In genomic region chr2:217820066-217820819, GRCh38 we compare ENCODE assay signal across 18 cellular contexts.
DNase-seq lines count a peak whose midpoint lies in the region; ATAC-seq and TF ChIP-seq lines count a peak whose summit lies in the region.
"Had no signal": no experiment of that assay in that cellular context is flagged by ENCODE, and none has a peak within 500 bp of the region (broad histone marks: within the 10 kb centered on the region; RNA-seq: fewer than 3 reads in every experiment).

No MANE protein-coding gene starts in this region.

- no peaks in the 10 kb centered on the region for H3K4me1 ChIP-seq in effector memory CD4-positive, alpha-beta T cell (ENCODE audit: control insufficient read depth, insufficient read depth, low read length, poor library complexity, severe bottlenecking)

- H3K27me3 Mint-ChIP-seq in HFFc6 (ENCODE audit: insufficient read depth): peaks cover 10% of the 10 kb centered on the region
- H3K27me3 Mint-ChIP-seq: stimulated activated naive CD8-positive, alpha-beta T cell treated with anti-CD3 and anti-CD28 coated beads, Interleukin-15, amount 100 ng/mL, for 72 hours had no signal

- ATAC-seq in HG03025 (IDR thresholded peaks at IDR 0.05; ENCODE audit: low FRiP score, unreplicated experiment): no peak
- ATAC-seq: stimulated activated naive CD8-positive, alpha-beta T cell treated with anti-CD3 and anti-CD28 coated beads, Interleukin-15, amount 100 ng/mL, for 72 hours had no signal

- H3K4me3 Mint-ChIP-seq in HFFc6: no peak overlapping the region
- H3K4me3 Mint-ChIP-seq: stimulated activated naive CD8-positive, alpha-beta T cell treated with anti-CD3 and anti-CD28 coated beads, Interleukin-15, amount 100 ng/mL, for 72 hours had no signal

- H3K27ac Mint-ChIP-seq in HFFc6: peak overlapping the region; percentile 58

- peaks cover 35% of the 10 kb centered on the region for H3K36me3 Mint-ChIP-seq in HFFc6 (ENCODE audit: low read depth)

- no peaks in the 10 kb centered on the region for H3K9me3 ChIP-seq in effector memory CD4-positive, alpha-beta T cell (ENCODE audit: control insufficient read depth, low read length)

- H3K9me3 Mint-ChIP-seq in HFFc6: peaks cover 4% of the 10 kb centered on the region; the same call in 1 of the 2 replicates
- H3K9me3 Mint-ChIP-seq: stimulated activated naive CD8-positive, alpha-beta T cell treated with anti-CD3 and anti-CD28 coated beads, Interleukin-15, amount 100 ng/mL, for 72 hours had no signal

- TF ChIP-seq CTCF in HFFc6 (IDR thresholded peaks at IDR 0.05): no peak
- TF ChIP-seq CTCF in cardiac fibroblast (IDR thresholded peaks at IDR 0.05; ENCODE audit: low read depth, low read length): no peak

- no peaks in the 10 kb centered on the region for H3K36me3 ChIP-seq in effector memory CD4-positive, alpha-beta T cell (ENCODE audit: control insufficient read depth, insufficient read depth, low read length)

- no peaks in the 10 kb centered on the region for H3K27me3 ChIP-seq in effector memory CD4-positive, alpha-beta T cell (replicated peaks; ENCODE audit: control insufficient read depth, insufficient read depth, low read length, poor library complexity, severe bottlenecking)

- H3K27ac ChIP-seq in effector memory CD4-positive, alpha-beta T cell (ENCODE audit: insufficient read depth, low read length, poor library complexity, severe bottlenecking): no peak overlapping the region

- DNase-seq in HFFc6 (no peak), cardiac fibroblast (ENCODE audit: low read depth in 2 of 2) (peak; percentile 56 to 60), kidney tubule cell (ENCODE audit: low spot score) (peak; percentile 51), renal cortical epithelial cell (ENCODE audit: low read depth) (peak; percentile 77), AML-193 (lab: John Stamatoyannopoulos, UW) (no peak)
- DNase-seq in effector memory CD4-positive, alpha-beta T cell: no peak
- no peak for DNase-seq in activated CD4-positive, alpha-beta T cell treated with anti-CD3 and anti-CD28 coated beads, Interleukin-2, amount 50 U/mL, for 1 hour
- DNase-seq: activated CD4-positive, CD25-positive, alpha-beta regulatory T cell; activated effector memory CD4-positive, alpha-beta T cell treated with anti-CD3 and anti-CD28 coated beads, Interleukin-2, amount 50 U/mL, for 16 hours; amniotic stem cell; cortex of kidney; GOT3; NCI-H1417 treated with DMSO at 0.1 percent for 48 hours; NCI-H345; SHP77 treated with DMSO at 0.1 percent for 48 hours; stimulated activated naive CD8-positive, alpha-beta T cell treated with anti-CD3 and anti-CD28 coated beads, Interleukin-15, amount 100 ng/mL, for 72 hours; T-helper 2 cell had no signal

- no peak overlapping the region for H3K4me3 ChIP-seq in cardiac fibroblast (replicated peaks in 1 of 2; ENCODE audit: low read depth in 2 of 2, low read length in 2 of 2)
- H3K4me3 ChIP-seq in effector memory CD4-positive, alpha-beta T cell (ENCODE audit: insufficient read depth, low read depth, low read length, poor library complexity, severe bottlenecking): no peak overlapping the region

- peaks cover 11% of the 10 kb centered on the region for H3K4me1 Mint-ChIP-seq in HFFc6 (ENCODE audit: low read depth)
- H3K4me1 Mint-ChIP-seq: stimulated activated naive CD8-positive, alpha-beta T cell treated with anti-CD3 and anti-CD28 coated beads, Interleukin-15, amount 100 ng/mL, for 72 hours had no signal

Comparison
In these comparisons a context has a peak if more than half of its experiments do, and no peak if none do; other contexts are left out.
1. DNase-seq: peak in cardiac fibroblast (2 of 2), kidney tubule cell (single experiment) and renal cortical epithelial cell (single experiment); none in HFFc6 (single experiment), effector memory CD4-positive, alpha-beta T cell (0 of 3), AML-193 (0 of 2) and activated CD4-positive, alpha-beta T cell treated with anti-CD3 and anti-CD28 coated beads, Interleukin-2, amount 50 U/mL, for 1 hour (single experiment).